8 cellular contexts compared by ENCODE assay signal in genomic region chr12:6540181-6540877, GRCh38. TPM values are rescaled to one million over a fixed set of nuclear protein-coding genes. Genes with fewer than 3 reads are reported as not detected.
DNase-seq lines count a peak whose midpoint lies in the region; TF ChIP-seq lines count a peak whose summit lies in the region.

No MANE protein-coding gene starts in this region.

- DNase-seq in Daoy (ENCODE audit: low read depth) (peak; percentile 98), LHCN-M2 (ENCODE audit: low read depth) (peak; percentile 97), coronary artery (ENCODE audit: low spot score) (peak; percentile 97), lower leg skin (ENCODE audit: low spot score in 2 of 2) (peak; percentile 93 to 99), stromal cell of bone marrow (ENCODE audit: low read depth) (peak; percentile 94), HUDEP-2 (lab: John Stamatoyannopoulos, UW; ENCODE audit: unreplicated experiment in 76 of 76) (no peak), anterior cingulate cortex (lab: John Stamatoyannopoulos, UW) (no peak)
- peak; percentile 61 for DNase-seq in T-helper 2 cell treated with Interferon-gamma antibody and Interleukin-4, amounts not matched to agents 5 μg/mL and 100 μg/mL, for 36 hours (ENCODE audit: low spot score)

- H3K27ac ChIP-seq in coronary artery, result peak overlapping the region; percentile 72 to 89

- peak overlapping the region; percentile 52 for H3K4me3 ChIP-seq in coronary artery
- H3K4me3 ChIP-seq in lower leg skin (ENCODE audit: low read depth, poor library complexity, severe bottlenecking), result no peak overlapping the region

- H3K9me3 Mint-ChIP-seq in T-helper 2 cell treated with Interferon-gamma antibody and Interleukin-4, amounts not matched to agents 5 μg/mL and 100 μg/mL, for 36 hours, result no peaks in the 10 kb centered on the region

- 9 to 12% methylated on average over 35 of the region's 35 CpGs for WGBS in lower leg skin, 2 donors

- intact Hi-C loops in lower leg skin (cut with DNase I; ENCODE audit: low total_unique reads), result no loop called here

- H3K27ac Mint-ChIP-seq in T-helper 2 cell treated with Interferon-gamma antibody and Interleukin-4, amounts not matched to agents 5 μg/mL and 100 μg/mL, for 36 hours, result peak overlapping the region; percentile 90

- H3K27me3 Mint-ChIP-seq in T-helper 2 cell treated with Interferon-gamma antibody and Interleukin-4, amounts not matched to agents 5 μg/mL and 100 μg/mL, for 36 hours (ENCODE audit: low read depth), result no peaks in the 10 kb centered on the region

- peak overlapping the region; percentile 79 for H3K4me3 Mint-ChIP-seq in T-helper 2 cell treated with Interferon-gamma antibody and Interleukin-4, amounts not matched to agents 5 μg/mL and 100 μg/mL, for 36 hours

- no peak for TF ChIP-seq POLR2A in lower leg skin (IDR thresholded peaks at IDR 0.05)

- peaks cover 50% of the 10 kb centered on the region for H3K36me3 Mint-ChIP-seq in T-helper 2 cell treated with Interferon-gamma antibody and Interleukin-4, amounts not matched to agents 5 μg/mL and 100 μg/mL, for 36 hours (ENCODE audit: low read depth)

- H3K4me1 Mint-ChIP-seq in T-helper 2 cell treated with Interferon-gamma antibody and Interleukin-4, amounts not matched to agents 5 μg/mL and 100 μg/mL, for 36 hours (ENCODE audit: low read depth), result peaks cover 46% of the 10 kb centered on the region

- TF ChIP-seq CTCF in coronary artery (IDR thresholded peaks at IDR 0.05) (no peak), lower leg skin (IDR thresholded peaks at IDR 0.05) (no peak)

RNA-seq across cellular contexts. Expression of gene GAPDH, which starts 6.0 kb away (rescaled TPM):
- 5,302 and 5,697 TPM in 2 replicates for total RNA-seq in Daoy (2014; rRNA removed; shearing (Covaris generic))
- total RNA-seq in LHCN-M2 (2014; rRNA removed), result 10,802 and 11,796 TPM in 2 replicates
- polyA plus RNA-seq in LHCN-M2 (2012), result 16,196 TPM
- total RNA-seq in lower leg skin, result 1,000 to 10,000 TPM; 1,190 to 2,139 (median 1,514) TPM

RNA-seq across cellular contexts. Expression of gene IFFO1, which starts 15.5 kb away (rescaled TPM):
- 5.9 and 11.8 TPM in 2 replicates for total RNA-seq in Daoy (2014; rRNA removed; shearing (Covaris generic))
- 105 and 121 TPM in 2 replicates for total RNA-seq in LHCN-M2 (2014; rRNA removed)
- polyA plus RNA-seq in LHCN-M2 (2012), result 64.6 TPM
- 1 to 10 TPM; 3.3 to 6.8 (median 4.6) TPM for total RNA-seq in lower leg skin

RNA-seq across cellular contexts. Expression of gene NOP2, which starts 27.8 kb away (rescaled TPM):
- total RNA-seq in Daoy (2014; rRNA removed; shearing (Covaris generic)), result 111 and 129 TPM in 2 replicates
- total RNA-seq in LHCN-M2 (2014; rRNA removed) (88.9 and 101 TPM in 2 replicates), lower leg skin (10 to 100 TPM; 16.2 to 24.0 (median 23.4) TPM)
- 27.3 TPM for polyA plus RNA-seq in LHCN-M2 (2012)

RNA-seq across cellular contexts. Expression of gene NCAPD2, which starts 46.4 kb away (rescaled TPM):
- total RNA-seq in Daoy (2014; rRNA removed; shearing (Covaris generic)), result 95.2 and 117 TPM in 2 replicates
- 93.5 and 112 TPM in 2 replicates for total RNA-seq in LHCN-M2 (2014; rRNA removed)
- polyA plus RNA-seq in LHCN-M2 (2012), result 45.5 TPM
- total RNA-seq in lower leg skin, result 10 to 100 TPM; 18.5 to 25.9 (median 22.5) TPM

RNA-seq across cellular contexts. Expression of gene MRPL51, which starts 47.3 kb away (rescaled TPM):
- total RNA-seq in Daoy (2014; rRNA removed; shearing (Covaris generic)), result 250 and 327 TPM in 2 replicates
- 113 and 124 TPM in 2 replicates for total RNA-seq in LHCN-M2 (2014; rRNA removed)
- 356 TPM for polyA plus RNA-seq in LHCN-M2 (2012)
- 10 to 100 TPM; 38.6 to 62.1 (median 58.7) TPM for total RNA-seq in lower leg skin

Comparison
In these comparisons a context has a peak if more than half of its experiments do, and no peak if none do; other contexts are left out.
1. DNase-seq: peak in Daoy (single experiment), LHCN-M2 (single experiment), T-helper 2 cell treated with Interferon-gamma antibody and Interleukin-4, amounts not matched to agents 5 μg/mL and 100 μg/mL, for 36 hours (single experiment), coronary artery (single experiment), lower leg skin (2 of 2) and stromal cell of bone marrow (single experiment); none in HUDEP-2 (0 of 76) and anterior cingulate cortex (0 of 58).